21 cellular contexts compared by ENCODE assay signal in genomic region chr16:17435324-17435723, GRCh38. TPM values are rescaled to one million over a fixed set of nuclear protein-coding genes. Genes with fewer than 3 reads are reported as not detected.
A peak's percentile ranks its signal among the peaks of the same experiment; 100 is the strongest.
DNase-seq lines count a peak whose midpoint lies in the region; ATAC-seq and TF ChIP-seq lines count a peak whose summit lies in the region.
"Had no signal": no experiment of that assay in that cellular context is flagged by ENCODE, and none has a peak within 500 bp of the region (broad histone marks: within the 10 kb centered on the region; RNA-seq: fewer than 3 reads in every experiment).

No MANE protein-coding gene starts in this region.

- no peaks in the 10 kb centered on the region for H3K9me2 ChIP-seq in OCI-LY7 (ENCODE audit: insufficient read depth, low read length)

- intact Hi-C loops in heart right ventricle (cut with DNase I) (no loop called here), OCI-LY7 (cut with micrococcal nuclease; ENCODE audit: unreplicated experiment) (no loop called here)

- H4K20me1 ChIP-seq in OCI-LY7 (ENCODE audit: insufficient read depth, low read length) = peaks cover 19% of the 10 kb centered on the region; the same call in 1 of the 2 replicates

- H3K79me2 ChIP-seq in OCI-LY7 (ENCODE audit: insufficient read depth, low read depth, low read length) (peaks cover 27% of the 10 kb centered on the region; the same call in 1 of the 2 replicates), mesendoderm (ENCODE audit: control insufficient read depth, insufficient read depth, low read length) (peaks cover 7% of the 10 kb centered on the region)

- H2BK120ac ChIP-seq in mesendoderm (ENCODE audit: low read depth, low read length) = no peak overlapping the region

- H3K9me3 Mint-ChIP-seq in naive thymus-derived CD8-positive, alpha-beta T cell = no peaks in the 10 kb centered on the region
- H3K9me3 Mint-ChIP-seq: CD4-positive, CD25-positive, alpha-beta regulatory T cell; CD8-positive, alpha-beta memory T cell; HFFc6 had no signal

- H3K4me1 ChIP-seq in cardiac muscle cell (ENCODE audit: low read depth) (peaks cover 27% of the 10 kb centered on the region), heart right ventricle (peaks cover 0 to 34% (median 12%) of the 10 kb centered on the region in 9 donors), OCI-LY7 (ENCODE audit: insufficient read depth, low read length, poor library complexity, severe bottlenecking) (peaks cover 50% of the 10 kb centered on the region), mesendoderm (ENCODE audit: control insufficient read depth, low read depth, low read length) (peaks cover 17% of the 10 kb centered on the region)

- H3K27ac ChIP-seq in cardiac muscle cell (peak overlapping the region; percentile 21), heart right ventricle (no peak overlapping the region), OCI-LY7 (ENCODE audit: low read depth, low read length, poor library complexity, severe bottlenecking) (peak overlapping the region; percentile 50), mesendoderm (ENCODE audit: low read depth, low read length) (no peak overlapping the region)
- H3K27ac ChIP-seq: GM23248, HL-60 had no signal

- TF ChIP-seq CTCF in cardiac muscle cell (IDR thresholded peaks at IDR 0.05; ENCODE audit: low read depth, low read length) = no peak
- no peak for TF ChIP-seq CTCF in heart right ventricle (IDR thresholded peaks at IDR 0.05)
- no peak for TF ChIP-seq CTCF in OCI-LY7 (conservative IDR thresholded peaks at IDR 0.05; ENCODE audit: low read length)

- H3K27ac Mint-ChIP-seq in naive thymus-derived CD8-positive, alpha-beta T cell = no peak overlapping the region
- H3K27ac Mint-ChIP-seq: B cell; CD8-positive, alpha-beta memory T cell; HFFc6 had no signal

- H3K9me3 ChIP-seq in cardiac muscle cell (ENCODE audit: low read depth) = no peaks in the 10 kb centered on the region
- H3K9me3 ChIP-seq in heart right ventricle = peaks cover 0 to 8% (median 0%) of the 10 kb centered on the region in 11 donors
- H3K9me3 ChIP-seq in OCI-LY7 (ENCODE audit: low read length) = no peaks in the 10 kb centered on the region

- H3K4me1 Mint-ChIP-seq in naive thymus-derived CD8-positive, alpha-beta T cell = peaks cover 25 to 84% (median 45%) of the 10 kb centered on the region in 4 donors

- H3K79me1 ChIP-seq in mesendoderm (ENCODE audit: low read length) = peaks cover 10% of the 10 kb centered on the region

- CTCF ChIA-PET in OCI-LY7 (lab: Charles Lee; ENCODE audit: unreplicated experiment) = interaction anchor here (0.6 kb wide), 1 partner anchor 33 kb away, joined by 9 read pairs; no protein-coding TSS in a partner anchor

- no TSS peak for BruUV-seq in OCI-LY7 (replicated peaks; lab: Mats Ljungman, UMichigan)

- H3K27me3 ChIP-seq in cardiac muscle cell (no peaks in the 10 kb centered on the region), heart right ventricle (peaks cover 0 to 2% (median 0%) of the 10 kb centered on the region in 7 donors), mesendoderm (ENCODE audit: insufficient read depth, low read length, poor library complexity) (no peaks in the 10 kb centered on the region)

- no peak overlapping the region for H3K4ac ChIP-seq in mesendoderm (ENCODE audit: low read depth, low read length)

- no peak overlapping the region for H3K9ac ChIP-seq in mesendoderm (ENCODE audit: low read length)
- H3K9ac ChIP-seq: GM23248 had no signal

- H2BK5ac ChIP-seq in mesendoderm (ENCODE audit: low read length) = no peak overlapping the region

- H2AK5ac ChIP-seq in mesendoderm (ENCODE audit: low read length) = peak overlapping the region; percentile 23

- H4K8ac ChIP-seq in mesendoderm (ENCODE audit: low read depth, low read length) = no peak overlapping the region

- H3K36me3 ChIP-seq in cardiac muscle cell (no peaks in the 10 kb centered on the region), heart right ventricle (no peaks in the 10 kb centered on the region), OCI-LY7 (ENCODE audit: insufficient read depth, low read length) (peaks cover 43% of the 10 kb centered on the region), mesendoderm (ENCODE audit: control insufficient read depth, insufficient read depth, low read length) (no peaks in the 10 kb centered on the region)

- H4K5ac ChIP-seq in mesendoderm (ENCODE audit: low read length) = no peak overlapping the region

- no peak overlapping the region for H3K56ac ChIP-seq in mesendoderm (ENCODE audit: low read length)

- no peak for ATAC-seq in heart right ventricle
- no peak for ATAC-seq in naive thymus-derived CD8-positive, alpha-beta T cell
- ATAC-seq: HCT116 had no signal

- no peak overlapping the region for H3K4me3 Mint-ChIP-seq in naive thymus-derived CD8-positive, alpha-beta T cell
- H3K4me3 Mint-ChIP-seq: B cell; CD8-positive, alpha-beta memory T cell; HFFc6 had no signal

- H2AFZ ChIP-seq in OCI-LY7 (ENCODE audit: low read length) = no peak overlapping the region
- H2AFZ ChIP-seq: GM23248 had no signal

- H3K4me2 ChIP-seq in OCI-LY7 (ENCODE audit: low read length) (peak overlapping the region; percentile 48), mesendoderm (ENCODE audit: low read length) (no peak overlapping the region)

- H3K4me3 ChIP-seq in cardiac muscle cell (no peak overlapping the region), heart right ventricle (no peak overlapping the region), OCI-LY7 (ENCODE audit: low read depth, low read length, poor library complexity, severe bottlenecking) (no peak overlapping the region), mesendoderm (ENCODE audit: low read length) (no peak overlapping the region)
- H3K4me3 ChIP-seq: GM23248 had no signal

- POLR2A ChIA-PET in OCI-LY7 (lab: Charles Lee) = interaction anchor here (0.6 to 2.1 kb wide), 4 partner anchors 14 to 243 kb away, joined by 3 to 11 read pairs (median 4); no protein-coding TSS in a partner anchor
- POLR2A ChIA-PET in naive thymus-derived CD8-positive, alpha-beta T cell (lab: Charles Lee) = no interaction called here

- H3K36me3 Mint-ChIP-seq in naive thymus-derived CD8-positive, alpha-beta T cell = peaks cover 0 to 4% (median 2%) of the 10 kb centered on the region in 3 donors

- whole genome bisulfite sequencing in heart right ventricle, 2 donors = 77 to 88% methylated on average over 5 of the region's 5 CpGs
- WGBS in mesendoderm (ENCODE audit: extremely low coverage, insufficient coverage, low lambda C conversion rate) = no CpG with 5 or more reads among the region's 5 CpGs

- H3K18ac ChIP-seq in mesendoderm (ENCODE audit: low read length) = peak overlapping the region; percentile 1

- DNase-seq in cardiac muscle cell (ENCODE audit: low read depth in 1 of 2, low spot score in 1 of 2) = no peak
- DNase-seq in heart right ventricle = no peak
- DNase-seq in OCI-LY7 (ENCODE audit: low spot score) = peak; percentile 39
- no peak for DNase-seq in mesendoderm
- DNase-seq in naive thymus-derived CD8-positive, alpha-beta T cell = no peak
- no peak for DNase-seq in cerebellum (ENCODE audit: low spot score)
- DNase-seq in stimulated activated naive CD4-positive, alpha-beta T cell (lab: John Stamatoyannopoulos, UW) = no peak
- DNase-seq: 8988T; C1 segment of cervical spinal cord; CD4-positive, CD25-positive, alpha-beta regulatory T cell; CD8-positive, alpha-beta memory T cell; COR-L47; DMS 273 treated with DMSO at 0.1 percent for 48 hours; DMS53; DND-41; GM23248; H7; HFFc6 had no signal

- no peak overlapping the region for H2BK15ac ChIP-seq in mesendoderm (replicated peaks; ENCODE audit: low read depth)

- H3K27me3 Mint-ChIP-seq in naive thymus-derived CD8-positive, alpha-beta T cell = no peaks in the 10 kb centered on the region
- H3K27me3 Mint-ChIP-seq: B cell; CD4-positive, CD25-positive, alpha-beta regulatory T cell had no signal

- H3K23ac ChIP-seq in mesendoderm (ENCODE audit: low read length) = no peak overlapping the region

RNA-seq across cellular contexts. Expression of gene XYLT1, which starts 35.4 kb away (rescaled TPM):
- total RNA-seq in cardiac muscle cell (5.1 and 7.2 TPM in 2 replicates), heart right ventricle (1 to 10 TPM in 7 of 10 donors, under 1 TPM in 3; 0.67 to 4.0 (median 1.6) TPM), OCI-LY7 (2022) (42.1 and 50.0 TPM in 2 replicates), cerebellum (42.9 TPM)
- polyA plus RNA-seq in cardiac muscle cell (3.1 and 4.8 TPM in 2 replicates), heart right ventricle (1 to 10 TPM in 1 of 2 donors, under 1 TPM in 1; 0.29 to 3.9 TPM)
- 22.7 and 36.3 TPM in 2 replicates for total RNA-seq in OCI-LY7 (2014; rRNA removed; shearing (Covaris generic))
- polyA plus RNA-seq in mesendoderm (2013, experiment 1 of 2) = 7.2 TPM
- 6.8 TPM for polyA plus RNA-seq in mesendoderm (2013, experiment 2 of 2)
- 10 to 100 TPM; 49.6 to 50.7 TPM for total RNA-seq in naive thymus-derived CD8-positive, alpha-beta T cell
- 1 to 10 TPM in 1 of 3 donors, under 1 TPM in 2; 0.44 to 1.4 (median 0.73) TPM for polyA plus RNA-seq in naive thymus-derived CD8-positive, alpha-beta T cell

Comparison
In these comparisons a context has a peak if more than half of its experiments do, and no peak if none do; other contexts are left out.
1. H3K27ac ChIP-seq: peak in cardiac muscle cell (single experiment) and OCI-LY7 (single experiment); none in heart right ventricle (0 of 10) and mesendoderm (single experiment).